ENCODE assay signal across 8 cellular contexts in the genomic region with DNA sequence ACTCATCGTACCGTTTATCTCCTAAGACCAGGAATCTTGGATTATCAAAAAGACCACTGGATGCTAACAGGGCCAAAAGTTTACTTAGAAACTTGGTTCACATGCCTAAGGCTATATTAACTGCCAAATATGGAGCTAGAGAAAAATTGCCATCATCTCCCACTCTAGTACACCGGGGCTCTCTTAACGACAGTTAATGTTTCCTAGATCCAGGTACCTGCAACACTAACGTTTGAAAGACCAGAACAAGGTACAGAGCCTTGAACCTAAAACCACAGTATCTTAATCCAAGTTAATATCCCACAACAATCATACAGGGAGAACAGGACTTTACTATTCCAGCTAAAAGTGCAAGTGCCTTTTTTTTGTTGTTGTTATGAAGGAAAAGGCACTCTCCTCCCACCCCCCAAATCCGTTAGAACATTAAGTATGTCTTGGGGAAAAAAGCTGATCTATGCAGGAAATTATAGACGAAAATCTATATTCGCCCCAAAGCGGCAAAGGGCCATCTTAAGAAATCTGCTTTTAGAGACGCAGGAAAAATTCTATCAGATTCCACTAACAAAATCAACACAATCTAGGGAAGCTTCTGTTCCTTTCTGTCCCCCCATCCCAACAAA. TPM values are rescaled to one million over a fixed set of nuclear protein-coding genes. Genes with fewer than 3 reads are reported as not detected.
DNase-seq lines count a peak whose midpoint lies in the region; ATAC-seq and TF ChIP-seq lines count a peak whose summit lies in the region.

No MANE protein-coding gene starts in this region.

- intact Hi-C loops in sciatic nerve (cut with DNase I), result loop anchor here (10.0 kb wide), 1 partner anchor 53 kb away; a partner anchor contains a TSS

- H3K27ac Mint-ChIP-seq in HFFc6, result peak overlapping the region; percentile 96

- peaks cover 4% of the 10 kb centered on the region for H3K4me1 ChIP-seq in mesodermal cell (ENCODE audit: control insufficient read depth, insufficient read depth, low read length, poor library complexity, severe bottlenecking)

- no peaks in the 10 kb centered on the region for H3K9me3 Mint-ChIP-seq in HFFc6

- H3K36me3 ChIP-seq in brain microvascular endothelial cell (replicated peaks) (no peaks in the 10 kb centered on the region), mesodermal cell (ENCODE audit: control insufficient read depth, insufficient read depth, low read length) (peaks cover 7% of the 10 kb centered on the region)

- no peak for TF ChIP-seq CTCF in 22Rv1 (IDR thresholded peaks at IDR 0.05)
- TF ChIP-seq CTCF in HFFc6 (IDR thresholded peaks at IDR 0.05), result no peak
- TF ChIP-seq CTCF in brain microvascular endothelial cell (IDR thresholded peaks at IDR 0.05; ENCODE audit: low read depth, low read length, missing control alignments), result no peak

- peak overlapping the region; percentile 97 for H3K4me3 Mint-ChIP-seq in HFFc6

- no peaks in the 10 kb centered on the region for H3K9me3 ChIP-seq in mesodermal cell (ENCODE audit: control insufficient read depth, low read length)

- H3K27ac ChIP-seq in 22Rv1 (peak overlapping the region; percentile 98), brain microvascular endothelial cell (peak overlapping the region; percentile 83), mesodermal cell (ENCODE audit: low read depth, low read length, severe bottlenecking) (peak overlapping the region; percentile 99)

- H3K27me3 ChIP-seq in brain microvascular endothelial cell (replicated peaks), result no peaks in the 10 kb centered on the region

- H3K4me3 ChIP-seq in brain microvascular endothelial cell (ENCODE audit: low read depth, low read length) (peak overlapping the region; percentile 99), mesodermal cell (ENCODE audit: extremely low read depth, insufficient read depth, low read length, poor library complexity, severe bottlenecking) (peak overlapping the region; percentile 92)

- no peak for ATAC-seq in HG03442 (IDR thresholded peaks at IDR 0.05; ENCODE audit: unreplicated experiment)
- no peak for ATAC-seq in sciatic nerve

- peaks cover 5% of the 10 kb centered on the region; the same call in 1 of the 2 replicates for H3K36me3 Mint-ChIP-seq in HFFc6 (ENCODE audit: low read depth)

- in situ Hi-C loops in brain microvascular endothelial cell (cut with HindIII; ENCODE audit: low pct_ligation_motif_present, low sequenced_read_pairs), result no loop called here

- peaks cover 7% of the 10 kb centered on the region for H3K27me3 Mint-ChIP-seq in HFFc6 (ENCODE audit: insufficient read depth)

- no peak for DNase-seq in HFFc6
- no peak for DNase-seq in brain microvascular endothelial cell
- DNase-seq in HCEC 1CT, result no peak
- DNase-seq in activated effector memory CD4-positive, alpha-beta T cell treated with anti-CD3 and anti-CD28 coated beads, Interleukin-2, amount 50 U/mL, for 16 hours, result no peak
- DNase-seq in sciatic nerve (ENCODE audit: low spot score), result no peak

- peaks cover 53% of the 10 kb centered on the region for H3K4me1 Mint-ChIP-seq in HFFc6 (ENCODE audit: low read depth)

- WGBS in mesodermal cell (ENCODE audit: insufficient coverage in 2 of 2), 2 experiments, result 8 to 9% methylated on average over 5 to 9 of the region's 10 CpGs

RNA-seq across cellular contexts. Expression of a gene that starts 1.3 kb away (rescaled TPM):
- 100 to 1,000 TPM; 157 to 169 (median 168) TPM for total RNA-seq in HFFc6 (2021; fragmentation: NEBNext Ultra II Directional; extraction: Animal tissue kit (Norgen Biotek cat#: 25700))
- 157 TPM for polyA plus RNA-seq in mesodermal cell (2013, experiment 1 of 2)
- polyA plus RNA-seq in mesodermal cell (2013, experiment 2 of 2), result 159 TPM
- 87.7 TPM for total RNA-seq in sciatic nerve

RNA-seq across cellular contexts. Expression of a gene that starts 41.6 kb away (rescaled TPM):
- under 1 TPM; 0.14 to 0.38 (median 0.19) TPM for total RNA-seq in HFFc6 (2021; fragmentation: NEBNext Ultra II Directional; extraction: Animal tissue kit (Norgen Biotek cat#: 25700))
- polyA plus RNA-seq in mesodermal cell (2013, experiment 1 of 2), result 0.18 TPM
- 0.46 TPM for polyA plus RNA-seq in mesodermal cell (2013, experiment 2 of 2)
- total RNA-seq in sciatic nerve, result 2.4 TPM

RNA-seq across cellular contexts. Expression of a gene that starts 52.5 kb away (rescaled TPM):
- 100 to 1,000 TPM in 1 of 6 experiments, 10 to 100 TPM in 5; 86.4 to 108 (median 95.1) TPM for total RNA-seq in HFFc6 (2021; fragmentation: NEBNext Ultra II Directional; extraction: Animal tissue kit (Norgen Biotek cat#: 25700))
- 78.9 TPM for polyA plus RNA-seq in mesodermal cell (2013, experiment 1 of 2)
- 94.5 TPM for polyA plus RNA-seq in mesodermal cell (2013, experiment 2 of 2)
- 64.1 TPM for total RNA-seq in sciatic nerve
